In the genomic region with DNA sequence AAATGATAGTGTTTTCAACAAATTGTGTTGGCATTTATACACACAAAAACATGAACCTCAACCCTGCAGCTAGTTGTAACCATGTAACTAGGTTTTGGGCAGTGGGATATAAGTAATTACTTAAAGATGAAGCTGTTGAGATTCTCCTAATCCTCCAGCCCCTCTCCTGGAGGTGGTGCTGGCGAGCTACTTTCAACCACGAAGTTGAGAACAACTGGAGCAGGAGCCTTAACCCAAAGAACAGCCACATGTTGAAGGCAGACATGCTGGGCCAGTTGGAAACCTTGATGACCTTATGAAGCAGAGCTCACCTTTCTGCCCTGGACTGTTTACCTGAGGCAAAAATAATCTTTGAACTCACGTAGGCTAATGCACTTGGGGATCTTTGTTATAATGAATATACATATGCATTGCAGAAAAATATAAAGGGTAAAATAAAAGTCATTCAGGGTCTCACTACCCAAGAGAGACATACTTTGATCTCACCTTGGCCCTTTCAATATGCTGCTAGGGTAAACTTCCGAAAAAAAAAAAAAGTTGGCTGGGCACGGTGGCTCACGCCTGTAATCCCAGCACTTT, we compare ENCODE assay signal across 8 cellular contexts.
DNase-seq lines count a peak whose midpoint lies in the region; ATAC-seq and TF ChIP-seq lines count a peak whose summit lies in the region.

No MANE protein-coding gene starts in this region.

- H3K4me3 Mint-ChIP-seq in neural crest cell = no peak overlapping the region

- H3K4me3 ChIP-seq in Jurkat, Clone E6-1 (ENCODE audit: low read length) = no peak overlapping the region
- H3K4me3 ChIP-seq in WI38 (ENCODE audit: low read depth, low read length) (no peak overlapping the region), epithelial cell of esophagus (ENCODE audit: low read length) (no peak overlapping the region)

- H3K36me3 Mint-ChIP-seq in neural crest cell (ENCODE audit: low read depth) = no peaks in the 10 kb centered on the region

- no peaks in the 10 kb centered on the region for H3K27me3 Mint-ChIP-seq in neural crest cell (ENCODE audit: low read depth)

- DNase-seq in COLO829 (ENCODE audit: low spot score) = peak; percentile 70
- DNase-seq in Jurkat, Clone E6-1 (ENCODE audit: low read depth, low spot score) = peak; percentile 64
- DNase-seq in epithelial cell of esophagus (ENCODE audit: low read depth) = peak; percentile 84
- peak; percentile 21 for DNase-seq in neural crest cell (ENCODE audit: low read depth, low spot score)
- DNase-seq in retina = no peak

- TF ChIP-seq CTCF in WI38 (IDR thresholded peaks at IDR 0.05; ENCODE audit: low read depth, low read length) (peak; percentile 67), epithelial cell of esophagus (IDR thresholded peaks at IDR 0.05; ENCODE audit: insufficient read depth, low read depth, low read length, missing control alignments) (peak; percentile 87), neural crest cell (conservative IDR thresholded peaks at IDR 0.05) (peak; percentile 65)

- no peak overlapping the region for H3K27ac Mint-ChIP-seq in neural crest cell (ENCODE audit: unreplicated experiment)

- TF ChIP-seq POLR2A in GM18505 (IDR thresholded peaks at IDR 0.05; ENCODE audit: borderline replicate concordance, extremely low read depth, insufficient read depth, insufficient read length) = no peak

- H3K4me1 Mint-ChIP-seq in neural crest cell = peaks cover 14% of the 10 kb centered on the region

- peaks cover 2% of the 10 kb centered on the region for H3K9me3 Mint-ChIP-seq in neural crest cell

- ATAC-seq in GM18505 (IDR thresholded peaks at IDR 0.05; ENCODE audit: unreplicated experiment) (no peak), HG02973 (IDR thresholded peaks at IDR 0.05; ENCODE audit: unreplicated experiment) (no peak)
